8 cellular contexts compared by ENCODE assay signal in the genomic region with DNA sequence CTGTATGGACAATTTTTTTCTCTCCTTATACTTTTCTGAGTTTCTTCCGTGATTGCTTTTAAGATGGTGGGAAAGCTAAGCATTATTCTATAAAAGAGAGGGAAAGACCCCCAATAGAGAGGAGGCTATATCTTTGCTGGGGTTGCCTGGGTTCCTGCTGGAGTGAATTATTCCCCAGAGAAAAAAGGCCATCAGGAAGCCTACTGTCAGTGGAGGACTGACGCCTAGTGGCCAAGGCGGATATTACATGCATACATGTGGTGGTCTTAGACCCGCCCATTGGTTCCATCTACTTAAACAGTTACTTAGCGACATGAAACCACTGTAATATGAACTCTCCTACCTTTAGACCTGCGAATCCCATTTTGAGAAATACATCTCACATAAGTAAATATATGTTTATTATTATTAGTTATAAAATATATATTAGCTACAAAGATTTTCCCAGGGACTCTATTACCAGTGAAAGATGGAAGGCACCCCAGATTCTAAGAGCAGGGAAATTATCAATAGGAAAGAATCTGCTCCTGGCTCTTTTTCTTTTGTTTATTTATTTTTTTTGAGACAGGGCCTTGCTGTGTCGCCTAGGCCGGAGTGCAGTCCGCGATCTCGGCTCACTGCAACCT. TPM values are rescaled to one million over a fixed set of nuclear protein-coding genes. Genes with fewer than 3 reads are reported as not detected.
A peak's percentile ranks its signal among the peaks of the same experiment; 100 is the strongest.
DNase-seq lines count a peak whose midpoint lies in the region; ATAC-seq and TF ChIP-seq lines count a peak whose summit lies in the region.

No MANE protein-coding gene starts in this region.

- H3K4me1 ChIP-seq in upper lobe of right lung = no peaks in the 10 kb centered on the region

- DNase-seq in NCI-H1105 treated with DMSO at 0.1 percent for 48 hours (lab: John Stamatoyannopoulos, UW) (peak; percentile 80), head of caudate nucleus (peak in 41 of 42 donors; percentile 48 to 92 (median 77)), posterior cingulate gyrus (peak in 8 of 10 donors; percentile 15 to 90 (median 74)), upper lobe of right lung (no peak)
- DNase-seq in activated naive CD4-positive, alpha-beta T cell treated with anti-CD3 and anti-CD28 coated beads, Interleukin-2, amount 50 U/mL, for 16 hours = peak; percentile 81

- TF ChIP-seq CTCF in GM12874 (IDR thresholded peaks at IDR 0.05; ENCODE audit: insufficient read depth, low read depth, low read length) (peak; percentile 90), upper lobe of right lung (IDR thresholded peaks at IDR 0.05) (peak; percentile 96)

- H3K9me3 ChIP-seq in upper lobe of right lung = no peaks in the 10 kb centered on the region

- ATAC-seq in SK-N-SH treated with all-trans-retinoic acid at 6 μM for 48 hours (peak; percentile 97), upper lobe of right lung (peak; percentile 97), GM18858 (IDR thresholded peaks at IDR 0.05; ENCODE audit: unreplicated experiment) (no peak)

- no peak overlapping the region for H3K27ac ChIP-seq in upper lobe of right lung

- no peak overlapping the region for H3K4me3 ChIP-seq in upper lobe of right lung

- intact Hi-C loops in head of caudate nucleus (cut with DNase I) = loop anchor here (10.0 kb wide), 2 partner anchors 73 to 353 kb away; no protein-coding TSS in a partner anchor
- intact Hi-C loops in posterior cingulate gyrus (cut with DNase I) = loop anchor here (2.0 to 5.0 kb wide), 2 partner anchors 57 to 355 kb away; no protein-coding TSS in a partner anchor
- intact Hi-C loops in upper lobe of right lung (cut with DNase I) = loop anchor here (10.0 kb wide), 1 partner anchor 353 kb away; no protein-coding TSS in a partner anchor

- H3K36me3 ChIP-seq in upper lobe of right lung = no peaks in the 10 kb centered on the region

- H3K27me3 ChIP-seq in upper lobe of right lung = peaks cover 6% of the 10 kb centered on the region

TF ChIP-seq in SK-N-SH treated with all-trans-retinoic acid at 6 μM for 48 hours, 23 proteins besides CTCF, POLR2A, EP300 and RAD21:
- TF ChIP-seq ZFP3 (CRISPR knock-in tag; IDR thresholded peaks at IDR 0.05) (no peak), TOX (CRISPR knock-in tag; IDR thresholded peaks at IDR 0.05; ENCODE audit: borderline replicate concordance) (no peak), ZNF565 (CRISPR knock-in tag; conservative IDR thresholded peaks at IDR 0.05; ENCODE audit: low read depth) (no peak)
- TF ChIP-seq, protein P1, sequence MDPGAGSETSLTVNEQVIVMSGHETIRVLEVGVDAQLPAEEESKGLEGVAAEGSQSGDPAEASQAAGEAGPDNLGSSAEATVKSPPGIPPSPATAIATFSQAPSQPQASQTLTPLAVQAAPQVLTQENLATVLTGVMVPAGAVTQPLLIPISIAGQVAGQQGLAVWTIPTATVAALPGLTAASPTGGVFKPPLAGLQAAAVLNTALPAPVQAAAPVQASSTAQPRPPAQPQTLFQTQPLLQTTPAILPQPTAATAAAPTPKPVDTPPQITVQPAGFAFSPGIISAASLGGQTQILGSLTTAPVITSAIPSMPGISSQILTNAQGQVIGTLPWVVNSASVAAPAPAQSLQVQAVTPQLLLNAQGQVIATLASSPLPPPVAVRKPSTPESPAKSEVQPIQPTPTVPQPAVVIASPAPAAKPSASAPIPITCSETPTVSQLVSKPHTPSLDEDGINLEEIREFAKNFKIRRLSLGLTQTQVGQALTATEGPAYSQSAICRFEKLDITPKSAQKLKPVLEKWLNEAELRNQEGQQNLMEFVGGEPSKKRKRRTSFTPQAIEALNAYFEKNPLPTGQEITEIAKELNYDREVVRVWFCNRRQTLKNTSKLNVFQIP (CRISPR knock-in tag; IDR thresholded peaks at IDR 0.05; ENCODE audit: borderline replicate concordance, low read depth) = no peak

RNA-seq across cellular contexts. Expression of a gene that starts 15.7 kb away (rescaled TPM):
- not detected for total RNA-seq in upper lobe of right lung

RNA-seq across cellular contexts. Expression of a gene that starts 26.4 kb away (rescaled TPM):
- 30.2 TPM for total RNA-seq in upper lobe of right lung

RNA-seq across cellular contexts. Expression of a gene that starts 34.5 kb away (rescaled TPM):
- 0.67 TPM for total RNA-seq in upper lobe of right lung

RNA-seq across cellular contexts. Expression of a gene that starts 53.4 kb away (rescaled TPM):
- not detected for total RNA-seq in upper lobe of right lung
